In the genomic region with DNA sequence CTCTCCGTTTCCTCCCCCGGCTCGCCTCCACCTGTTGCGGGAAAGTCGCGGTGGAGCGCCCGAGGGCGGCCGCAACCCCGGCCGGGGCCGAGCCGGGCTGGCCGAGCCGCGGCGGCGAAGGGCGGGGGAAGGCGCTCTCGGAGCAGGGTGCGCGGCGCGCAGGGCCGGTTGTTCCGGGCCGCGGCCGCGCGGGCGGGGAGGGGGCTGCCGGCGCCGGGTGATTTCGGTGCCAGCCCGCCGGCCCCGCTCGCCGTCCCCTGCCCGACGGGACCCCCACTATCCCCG, we compare ENCODE assay signal across 8 cellular contexts. TPM values are rescaled to one million over a fixed set of nuclear protein-coding genes. Genes with fewer than 3 reads are reported as not detected.
DNase-seq lines count a peak whose midpoint lies in the region; ATAC-seq, FAIRE-seq and TF ChIP-seq lines count a peak whose summit lies in the region.

No MANE protein-coding gene starts in this region.

- dilution Hi-C loops in mammary epithelial cell (cut with HindIII; ENCODE audit: low sequenced_read_pairs): no loop called here

- TF ChIP-seq EP300 in HepG2 (IDR thresholded peaks at IDR 0.05; ENCODE audit: low read depth in 2 of 2, low read length in 2 of 2) (no peak), HepG2 (CRISPR knock-in tag; IDR thresholded peaks at IDR 0.05; ENCODE audit: borderline replicate concordance) (no peak)

- H3K27me3 ChIP-seq in mammary epithelial cell (ENCODE audit: insufficient read depth, low read length) (no peaks in the 10 kb centered on the region), HepG2 (ENCODE audit: control insufficient read depth in 1 of 2, insufficient read depth in 2 of 2, low read length in 2 of 2) (peaks cover 7 to 40% of the 10 kb centered on the region in 2 experiments; a peak in 4 of 5 replicates), thoracic aorta (replicated peaks; ENCODE audit: insufficient read depth) (no peaks in the 10 kb centered on the region)

- in situ Hi-C loops in mammary epithelial cell (cut with MboI; ENCODE audit: low sequenced_read_pairs in 2 of 2): no loop called here
- in situ Hi-C loops in HepG2 (cut with HindIII; ENCODE audit: extremely low pct_ligation_motif_present, low pct_unique_long_range_greater_than_20kb): no loop called here

- H4K20me1 ChIP-seq in mammary epithelial cell (ENCODE audit: insufficient read depth, low read length) (no peaks in the 10 kb centered on the region), HepG2 (ENCODE audit: insufficient read depth, low read length) (no peaks in the 10 kb centered on the region)

- TF ChIP-seq POLR2A in HepG2 (IDR thresholded peaks at IDR 0.05; ENCODE audit: insufficient read depth in 1 of 2, low read depth in 2 of 2, low read length in 2 of 2): no peak

- H3K9ac ChIP-seq in mammary epithelial cell (ENCODE audit: insufficient read depth, low read length): peak overlapping the region; percentile 91
- no peak overlapping the region for H3K9ac ChIP-seq in HepG2 (ENCODE audit: insufficient read depth, low read depth, low read length)

- BruUV-seq in mammary epithelial cell (replicated peaks; lab: Mats Ljungman, UMichigan) (no TSS peak), HepG2 (replicated peaks; lab: Mats Ljungman, UMichigan) (no TSS peak)

- CTCF ChIA-PET in mammary epithelial cell (lab: Charles Lee; ENCODE audit: low non-redundant PET): interaction anchor here (0.6 to 1.0 kb wide), 5 partner anchors 147 to 981 kb away, joined by 3 to 8 read pairs (median 4); a partner anchor contains a TSS
- CTCF ChIA-PET in HepG2 (lab: Yijun Ruan, JAX; ENCODE audit: low intra/inter-chr PET ratio, low total read pairs): no interaction called here

- H3K4me2 ChIP-seq in mammary epithelial cell (ENCODE audit: insufficient read depth, low read depth, low read length) (peak overlapping the region; percentile 79), HepG2 (ENCODE audit: low read depth, low read length) (peak overlapping the region; percentile 62)

- H3K79me2 ChIP-seq in mammary epithelial cell (ENCODE audit: insufficient read depth, low read length) (peaks cover 48% of the 10 kb centered on the region), HepG2 (ENCODE audit: insufficient read depth, low read length) (no peaks in the 10 kb centered on the region)

- ATAC-seq in GM21381 (IDR thresholded peaks at IDR 0.05; ENCODE audit: unreplicated experiment) (peak; percentile 63), HG03571 (IDR thresholded peaks at IDR 0.05; ENCODE audit: unreplicated experiment) (peak; percentile 52), HepG2 (peak; percentile 77), thoracic aorta (ENCODE audit: insufficient number of reproducible peaks, low FRiP score, low read depth) (no peak)

- peak overlapping the region; percentile 84 for H3K27ac ChIP-seq in mammary epithelial cell (ENCODE audit: insufficient read depth, low read depth, low read length)
- no peak overlapping the region for H3K27ac ChIP-seq in HepG2 (ENCODE audit: extremely low read length, insufficient read depth, low read length)
- no peak overlapping the region for H3K27ac ChIP-seq in thoracic aorta

- TF ChIP-seq CTCF in GM12864 (IDR thresholded peaks at IDR 0.05; ENCODE audit: low read depth, low read length, missing control alignments): no peak
- TF ChIP-seq CTCF in mammary epithelial cell (conservative IDR thresholded peaks at IDR 0.05 in 1 of 2, IDR thresholded peaks at IDR 0.05 in 1 of 2; ENCODE audit: extremely low read depth in 1 of 2, insufficient read depth in 1 of 2, low read depth in 1 of 2, low read length in 2 of 2): no peak
- TF ChIP-seq CTCF in HepG2 (CRISPR knock-in tag; IDR thresholded peaks at IDR 0.05): no peak
- TF ChIP-seq CTCF in thoracic aorta (IDR thresholded peaks at IDR 0.05): no peak

- intact Hi-C loops in mammary epithelial cell (cut with micrococcal nuclease) (loop anchor here (1.0 to 5.0 kb wide), 7 partner anchors 147 to 1013 kb away; a partner anchor contains a TSS), HepG2 (cut with micrococcal nuclease; ENCODE audit: unreplicated experiment) (no loop called here)

- TF ChIP-seq RAD21 in HepG2 (CRISPR knock-in tag; IDR thresholded peaks at IDR 0.05): no peak

- POLR2A ChIA-PET in HepG2 (lab: Yijun Ruan, JAX): no interaction called here

- H3K36me3 ChIP-seq in mammary epithelial cell (ENCODE audit: insufficient read depth, low read length) (no peaks in the 10 kb centered on the region), HepG2 (replicated peaks in 1 of 2; ENCODE audit: control insufficient read depth in 1 of 2, insufficient read depth in 2 of 2, low read length in 2 of 2) (no peaks in the 10 kb centered on the region), thoracic aorta (no peaks in the 10 kb centered on the region)

- no peak for FAIRE-seq in HepG2 (lab: Jason Lieb, UNC)

- no peaks in the 10 kb centered on the region for H3K9me3 ChIP-seq in mammary epithelial cell (replicated peaks; ENCODE audit: insufficient read depth, low read length)
- H3K9me3 ChIP-seq in HepG2 (ENCODE audit: low read length): no peaks in the 10 kb centered on the region
- H3K9me3 ChIP-seq in thoracic aorta: no peaks in the 10 kb centered on the region

- H3K4me1 ChIP-seq in mammary epithelial cell (ENCODE audit: insufficient read depth, low read length) (peaks cover 6% of the 10 kb centered on the region), HepG2 (ENCODE audit: insufficient read depth, low read length) (no peaks in the 10 kb centered on the region), thoracic aorta (ENCODE audit: control insufficient read depth in 1 of 2, low read depth in 2 of 2) (peaks cover 4 to 18% of the 10 kb centered on the region in 2 donors)

- DNase-seq in GM12864 (ENCODE audit: low read depth) (no peak), mammary epithelial cell (no peak), HepG2 (ENCODE audit: low spot score) (no peak), thoracic aorta (ENCODE audit: low spot score) (no peak), NCI-H1694 treated with DMSO at 0.1 percent for 48 hours (lab: John Stamatoyannopoulos, UW) (no peak)
- DNase-seq in stimulated activated CD4-positive, alpha-beta T cell treated with anti-CD3 and anti-CD28 coated beads, Interleukin-4, amount 100 ng/mL, for 4 hours: no peak

- no CpG with 5 or more reads among the region's 46 CpGs for WGBS in mammary epithelial cell (ENCODE audit: low coverage, missing lambda C conversion rate)
- WGBS in HepG2 (ENCODE audit: low lambda C conversion rate): 38% methylated on average over 13 of the region's 46 CpGs

- H3K4me3 ChIP-seq in GM12864 (ENCODE audit: low read depth, low read length): peak overlapping the region; percentile 62
- peak overlapping the region; percentile 62 to 98 (median 84) for H3K4me3 ChIP-seq in mammary epithelial cell (replicated peaks in 1 of 3; ENCODE audit: insufficient read depth in 1 of 3, low read depth in 2 of 3, low read length in 3 of 3)
- H3K4me3 ChIP-seq in HepG2 (replicated peaks in 1 of 3; ENCODE audit: insufficient read depth in 1 of 3, low read depth in 2 of 3, low read length in 3 of 3): peak overlapping the region in 2 of 3 experiments; percentile 49 to 65; a peak in 4 of 6 replicates
- peak overlapping the region; percentile 87 for H3K4me3 ChIP-seq in thoracic aorta

- peak overlapping the region; percentile 92 for H2AFZ ChIP-seq in mammary epithelial cell (ENCODE audit: low read depth, low read length)
- no peak overlapping the region for H2AFZ ChIP-seq in HepG2 (ENCODE audit: low read length)

TF ChIP-seq in HepG2, 621 proteins besides CTCF, POLR2A, EP300 and RAD21 (continues in another document):
- TF ChIP-seq MXI1 (IDR thresholded peaks at IDR 0.05; ENCODE audit: borderline replicate concordance, low read depth, low read length) (no peak), NR2C2 (CRISPR knock-in tag; IDR thresholded peaks at IDR 0.05; ENCODE audit: borderline replicate concordance) (no peak), GFI1 (CRISPR knock-in tag; IDR thresholded peaks at IDR 0.05; ENCODE audit: borderline replicate concordance) (no peak), SMAD9 (CRISPR knock-in tag; IDR thresholded peaks at IDR 0.05) (no peak), ZNF616 (CRISPR knock-in tag; IDR thresholded peaks at IDR 0.05; ENCODE audit: low read depth) (no peak)
- TF ChIP-seq, protein P1, sequence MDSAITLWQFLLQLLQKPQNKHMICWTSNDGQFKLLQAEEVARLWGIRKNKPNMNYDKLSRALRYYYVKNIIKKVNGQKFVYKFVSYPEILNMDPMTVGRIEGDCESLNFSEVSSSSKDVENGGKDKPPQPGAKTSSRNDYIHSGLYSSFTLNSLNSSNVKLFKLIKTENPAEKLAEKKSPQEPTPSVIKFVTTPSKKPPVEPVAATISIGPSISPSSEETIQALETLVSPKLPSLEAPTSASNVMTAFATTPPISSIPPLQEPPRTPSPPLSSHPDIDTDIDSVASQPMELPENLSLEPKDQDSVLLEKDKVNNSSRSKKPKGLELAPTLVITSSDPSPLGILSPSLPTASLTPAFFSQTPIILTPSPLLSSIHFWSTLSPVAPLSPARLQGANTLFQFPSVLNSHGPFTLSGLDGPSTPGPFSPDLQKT (CRISPR knock-in tag; IDR thresholded peaks at IDR 0.05; ENCODE audit: borderline replicate concordance): no peak

RNA-seq across cellular contexts. Expression of a gene that starts 0.2 kb away (rescaled TPM):
- total RNA-seq in mammary epithelial cell (10 to 100 TPM; 38.2 to 39.0 TPM), HepG2 (2016; rRNA removed; fragmentation: Illumina TruSeq; extraction: Trizol) (0.04 and 0.07 TPM in 2 replicates), thoracic aorta (1 to 10 TPM; 5.1 to 6.9 TPM)
- polyA plus RNA-seq in mammary epithelial cell (10.6 TPM), HepG2 (2011; rRNA removed) (not detected in 2 replicates)
- polyA minus RNA-seq in mammary epithelial cell: 15.2 TPM
- not detected in 2 replicates for total RNA-seq in HepG2 (2016; cell fraction: cytosol; rRNA removed; fragmentation: Illumina TruSeq; extraction: Trizol; ENCODE audit: low read depth)
- total RNA-seq in HepG2 (2016; cell fraction: insoluble cytoplasmic fraction; rRNA removed; fragmentation: Illumina TruSeq; extraction: Trizol): not detected in 2 replicates
- 0.06 and 0.07 TPM in 2 replicates for total RNA-seq in HepG2 (2016; cell fraction: membrane; rRNA removed; fragmentation: Illumina TruSeq; extraction: Trizol)
- total RNA-seq in HepG2 (2016; cell fraction: nucleus; rRNA removed; fragmentation: Illumina TruSeq; extraction: Trizol): not detected in 2 replicates
- not detected in 2 replicates for polyA plus RNA-seq in HepG2 (2011; cell fraction: cytosol; rRNA removed)
- polyA plus RNA-seq in HepG2 (2011; cell fraction: nucleus; rRNA removed): not detected in 2 replicates
- polyA plus RNA-seq in HepG2 (2012): not detected in 2 replicates
- polyA plus RNA-seq in HepG2 (2016; cell fraction: cytosol; fragmentation: Illumina TruSeq; extraction: Trizol; ENCODE audit: low read depth): not detected in 2 replicates
- 0.05 and 0.13 TPM in 2 replicates for polyA plus RNA-seq in HepG2 (2016; cell fraction: insoluble cytoplasmic fraction; fragmentation: Illumina TruSeq; extraction: Trizol; ENCODE audit: low read depth)
- not detected in 2 replicates for polyA plus RNA-seq in HepG2 (2016; cell fraction: membrane; fragmentation: Illumina TruSeq; extraction: Trizol; ENCODE audit: low read depth)
- not detected in 2 replicates for polyA plus RNA-seq in HepG2 (2016; cell fraction: nucleus; fragmentation: Illumina TruSeq; extraction: Trizol; ENCODE audit: insufficient read depth, low read depth)
- 26.0 TPM in 1 of 2 replicates, not detected in the other for polyA minus RNA-seq in HepG2 (2011; rRNA and poly(A)+ RNA removed; ENCODE audit: low replicate concordance)
- 0.18 TPM in 1 of 2 replicates, not detected in the other for polyA minus RNA-seq in HepG2 (2011; cell fraction: cytosol; rRNA and poly(A)+ RNA removed)
- polyA minus RNA-seq in HepG2 (2011; cell fraction: nucleus; rRNA and poly(A)+ RNA removed): 0.13 TPM in 1 of 2 replicates, not detected in the other

Comparison
In these comparisons a context has a peak if more than half of its experiments do, and no peak if none do; other contexts are left out.
1. RNA of a gene that starts 0.2 kb away (total RNA-seq): 38.2 to 39.0 TPM in mammary epithelial cell; 5.1 to 6.9 TPM in thoracic aorta and 0.04 to 0.07 TPM in HepG2; every median in the first group is over 4 times any median in the second.
2. Peak in every context shown above with its lines, with median percentiles within 50 percentile points of each other: H3K4me3 ChIP-seq.